12 cellular contexts compared by ENCODE assay signal in genomic region chr11:130178441-130178971, GRCh38. TPM values are rescaled to one million over a fixed set of nuclear protein-coding genes. Genes with fewer than 3 reads are reported as not detected.
DNase-seq lines count a peak whose midpoint lies in the region; ATAC-seq and TF ChIP-seq lines count a peak whose summit lies in the region.
"Had no signal": no experiment of that assay in that cellular context is flagged by ENCODE, and none has a peak within 500 bp of the region (broad histone marks: within the 10 kb centered on the region; RNA-seq: fewer than 3 reads in every experiment).

No MANE protein-coding gene starts in this region.

- H3K27me3 Mint-ChIP-seq in MCF 10A (ENCODE audit: insufficient read depth, unreplicated experiment) (no peaks in the 10 kb centered on the region), natural killer cell (ENCODE audit: low read depth in 2 of 2) (no peaks in the 10 kb centered on the region)

- no peak for TF ChIP-seq POLR2A in right lobe of liver (IDR thresholded peaks at IDR 0.05)

- DNase-seq in MCF 10A (ENCODE audit: unreplicated experiment) (peak; percentile 53), right lobe of liver (peak in 2 of 3 donors; percentile 63 to 70), ascending aorta (ENCODE audit: low spot score in 2 of 2) (no peak), natural killer cell (no peak), PC-3 (no peak), anterior cingulate cortex (lab: John Stamatoyannopoulos, UW) (no peak)
- DNase-seq: activated CD4-positive, alpha-beta memory T cell treated with anti-CD3 and anti-CD28 coated beads for 36 hours; BE2C; caudate nucleus; midbrain had no signal

- ATAC-seq in right lobe of liver: peak in 3 of 4 donors; percentile 15 to 22 (median 15)
- ATAC-seq in natural killer cell: no peak
- ATAC-seq in PC-3: no peak

- H3K9ac ChIP-seq in PC-3 (ENCODE audit: low read length): no peak overlapping the region

- WGBS in right lobe of liver (ENCODE audit: insufficient coverage, low coverage, low lambda C conversion rate, missing lambda C conversion rate): 47% methylated on average over 8 of the region's 12 CpGs

- H3K4me3 ChIP-seq in right lobe of liver: no peak overlapping the region
- H3K4me3 ChIP-seq in ascending aorta: no peak overlapping the region
- H3K4me3 ChIP-seq in PC-3 (ENCODE audit: low read length): no peak overlapping the region

- no peaks in the 10 kb centered on the region for H3K36me3 ChIP-seq in right lobe of liver
- no peaks in the 10 kb centered on the region for H3K36me3 ChIP-seq in ascending aorta
- peaks cover 13% of the 10 kb centered on the region for H3K36me3 ChIP-seq in PC-3 (ENCODE audit: low read depth, low read length)
- H3K36me3 ChIP-seq: BE2C had no signal

- H3K9me2 ChIP-seq in PC-3 (replicated peaks; ENCODE audit: low read length): no peaks in the 10 kb centered on the region

- POLR2A ChIA-PET in MCF 10A (lab: Yijun Ruan, JAX): interaction anchor here (1.1 to 1.4 kb wide), 2 partner anchors 9 to 17 kb away, joined by 4 to 14 read pairs; partner anchors contain the start of gene ST14
- POLR2A ChIA-PET in PC-3 (lab: Charles Lee; ENCODE audit: unreplicated experiment): no interaction called here

- peak overlapping the region; percentile 97 for H3K27ac ChIP-seq in C4-2B
- peak overlapping the region in 1 of 3 donors; percentile 49 for H3K27ac ChIP-seq in right lobe of liver
- H3K27ac ChIP-seq in ascending aorta: no peak overlapping the region
- no peak overlapping the region for H3K27ac ChIP-seq in PC-3 (ENCODE audit: low read length)

- no peaks in the 10 kb centered on the region for H3K9me3 ChIP-seq in right lobe of liver
- no peaks in the 10 kb centered on the region for H3K9me3 ChIP-seq in ascending aorta
- no peaks in the 10 kb centered on the region for H3K9me3 ChIP-seq in PC-3 (ENCODE audit: low read length)
- H3K9me3 ChIP-seq: BE2C had no signal

- H3K27me3 ChIP-seq in right lobe of liver (no peaks in the 10 kb centered on the region), ascending aorta (no peaks in the 10 kb centered on the region), PC-3 (ENCODE audit: low read length) (no peaks in the 10 kb centered on the region)
- H3K27me3 ChIP-seq: BE2C had no signal

- H2AFZ ChIP-seq in PC-3 (ENCODE audit: low read length): no peak overlapping the region

- H3K9me3 Mint-ChIP-seq in MCF 10A (ENCODE audit: unreplicated experiment) (peaks cover 9% of the 10 kb centered on the region), natural killer cell (no peaks in the 10 kb centered on the region)

- H3K4me2 ChIP-seq in PC-3 (ENCODE audit: low read length): no peak overlapping the region

- no peak overlapping the region for H3K27ac Mint-ChIP-seq in MCF 10A (ENCODE audit: low read depth, unreplicated experiment)
- H3K27ac Mint-ChIP-seq in natural killer cell: no peak overlapping the region
- H3K27ac Mint-ChIP-seq: activated CD4-positive, alpha-beta memory T cell treated with anti-CD3 and anti-CD28 coated beads for 36 hours had no signal

- H3K4me1 Mint-ChIP-seq in MCF 10A (ENCODE audit: insufficient read depth, unreplicated experiment): peaks cover 18% of the 10 kb centered on the region
- no peaks in the 10 kb centered on the region for H3K4me1 Mint-ChIP-seq in natural killer cell

- H3K4me3 Mint-ChIP-seq in MCF 10A (ENCODE audit: unreplicated experiment) (no peak overlapping the region), natural killer cell (no peak overlapping the region)
- H3K4me3 Mint-ChIP-seq: activated CD4-positive, alpha-beta memory T cell treated with anti-CD3 and anti-CD28 coated beads for 36 hours had no signal

- BruUV-seq in MCF 10A (replicated peaks; lab: Mats Ljungman, UMichigan): no TSS peak
- BruUV-seq in PC-3 (replicated peaks; lab: Mats Ljungman, UMichigan): no TSS peak

- H3K36me3 Mint-ChIP-seq in MCF 10A (ENCODE audit: insufficient read depth, unreplicated experiment) (no peaks in the 10 kb centered on the region), natural killer cell (no peaks in the 10 kb centered on the region)
- H3K36me3 Mint-ChIP-seq: activated CD4-positive, alpha-beta memory T cell treated with anti-CD3 and anti-CD28 coated beads for 36 hours had no signal

- no peak for TF ChIP-seq CTCF in C4-2B (conservative IDR thresholded peaks at IDR 0.05)
- no peak for TF ChIP-seq CTCF in MCF 10A (IDR thresholded peaks at IDR 0.05; ENCODE audit: unreplicated experiment)
- no peak for TF ChIP-seq CTCF in right lobe of liver (IDR thresholded peaks at IDR 0.05)
- no peak for TF ChIP-seq CTCF in ascending aorta (IDR thresholded peaks at IDR 0.05)
- no peak for TF ChIP-seq CTCF in natural killer cell (IDR thresholded peaks at IDR 0.05)
- TF ChIP-seq CTCF in PC-3 (conservative IDR thresholded peaks at IDR 0.05; ENCODE audit: low read depth, low read length): no peak

- peaks cover 97% of the 10 kb centered on the region for H3K79me2 ChIP-seq in PC-3 (ENCODE audit: low read length)

- no peak for TF ChIP-seq RAD21 in Ishikawa (IDR thresholded peaks at IDR 0.05; ENCODE audit: low read depth)

- H4K20me1 ChIP-seq in PC-3 (ENCODE audit: low read length): peaks cover 34% of the 10 kb centered on the region

- intact Hi-C loops in MCF 10A (cut with micrococcal nuclease) (no loop called here), right lobe of liver (cut with DNase I) (no loop called here), ascending aorta (cut with DNase I) (no loop called here), natural killer cell (cut with micrococcal nuclease) (no loop called here), PC-3 (cut with micrococcal nuclease) (no loop called here)

- TF ChIP-seq EP300 in Ishikawa (IDR thresholded peaks at IDR 0.05; ENCODE audit: borderline replicate concordance): no peak

- CTCF ChIA-PET in MCF 10A (lab: Yijun Ruan, JAX): interaction anchor here (0.9 to 1.0 kb wide), 2 partner anchors 34 to 46 kb away, joined by 3 to 7 read pairs; no protein-coding TSS in a partner anchor
- CTCF ChIA-PET in PC-3 (lab: Charles Lee): no interaction called here

- H3K4me1 ChIP-seq in right lobe of liver (peaks cover 0 to 49% (median 16%) of the 10 kb centered on the region in 4 donors), ascending aorta (no peaks in the 10 kb centered on the region), PC-3 (ENCODE audit: insufficient read depth, low read length) (peaks cover 25% of the 10 kb centered on the region)
- H3K4me1 ChIP-seq: BE2C had no signal

- H3F3A ChIP-seq in PC-3 (ENCODE audit: low read length, unreplicated experiment): no peaks in the 10 kb centered on the region

TF ChIP-seq in Ishikawa, 13 proteins besides CTCF, POLR2A, EP300 and RAD21:
- TF ChIP-seq YY1 (IDR thresholded peaks at IDR 0.05; ENCODE audit: low read depth): no peak
- TF ChIP-seq FOXM1 (IDR thresholded peaks at IDR 0.05; ENCODE audit: borderline replicate concordance, low read depth): no peak
- TF ChIP-seq TCF12 (IDR thresholded peaks at IDR 0.05; ENCODE audit: low read depth): no peak
- TF ChIP-seq TEAD4 (IDR thresholded peaks at IDR 0.05): no peak
- TF ChIP-seq EGR1 (IDR thresholded peaks at IDR 0.05): no peak
- no peak for TF ChIP-seq TAF1 (IDR thresholded peaks at IDR 0.05; ENCODE audit: low read depth)
- peak; percentile 27 for TF ChIP-seq NFIC (IDR thresholded peaks at IDR 0.05)

RNA-seq across cellular contexts. Expression of gene ST14, which starts 18.9 kb away (rescaled TPM):
- 24.8 and 27.2 TPM in 2 replicates for total RNA-seq in MCF 10A (2022)
- total RNA-seq in right lobe of liver: 10 to 100 TPM in 3 of 6 experiments, 1 to 10 TPM in 3; 2.5 to 16.7 (median 10.8) TPM
- 5.4 TPM for total RNA-seq in ascending aorta
- total RNA-seq in natural killer cell: 1 to 10 TPM in 2 of 3 donors, under 1 TPM in 1; 0.61 to 1.9 (median 1.0) TPM
- 231 and 289 TPM in 2 replicates for total RNA-seq in PC-3 (2014; rRNA removed)
- total RNA-seq: activated CD4-positive, alpha-beta memory T cell treated with anti-CD3 and anti-CD28 coated beads for 36 hours had no signal

Comparison
In these comparisons a context has a peak if more than half of its experiments do, and no peak if none do; other contexts are left out.
1. DNase-seq: peak in MCF 10A (single experiment) and right lobe of liver (2 of 3); none in ascending aorta (0 of 2), natural killer cell (single experiment), PC-3 (single experiment) and anterior cingulate cortex (0 of 58).
2. ATAC-seq: peak in right lobe of liver (3 of 4); none in natural killer cell (0 of 3) and PC-3 (single experiment).